10 cellular contexts compared by ENCODE assay signal in the genomic region with DNA sequence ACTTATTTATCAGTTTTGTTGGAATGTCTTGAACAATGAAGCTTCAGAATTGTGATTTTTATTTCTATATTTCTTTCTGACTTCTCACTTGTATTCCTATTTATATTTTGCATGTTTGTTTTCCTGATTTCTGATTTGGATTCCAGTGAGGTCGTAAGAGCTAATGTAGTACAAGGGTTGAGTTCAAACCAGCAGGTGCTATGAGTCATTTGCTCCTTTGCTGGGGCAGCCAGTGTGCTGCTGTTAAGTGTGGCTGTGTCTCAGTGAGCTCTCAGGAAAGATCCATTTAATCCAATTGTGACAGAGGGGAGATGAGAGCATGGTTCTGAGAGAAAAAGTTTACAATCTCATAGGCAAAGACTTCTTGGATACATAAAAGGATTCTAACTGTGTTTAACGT. TPM values are rescaled to one million over a fixed set of nuclear protein-coding genes. Genes with fewer than 3 reads are reported as not detected.
DNase-seq lines count a peak whose midpoint lies in the region; ATAC-seq and TF ChIP-seq lines count a peak whose summit lies in the region.
"Had no signal": no experiment of that assay in that cellular context is flagged by ENCODE, and none has a peak within 500 bp of the region (broad histone marks: within the 10 kb centered on the region; RNA-seq: fewer than 3 reads in every experiment).

No MANE protein-coding gene starts in this region.

- no peak for TF ChIP-seq CTCF in HCT116 (IDR thresholded peaks at IDR 0.05 in 2 of 3, conservative IDR thresholded peaks at IDR 0.05 in 1 of 3; ENCODE audit: borderline replicate concordance in 1 of 3, insufficient read depth in 1 of 3, low read depth in 2 of 3, low read length in 2 of 3)
- TF ChIP-seq CTCF in OCI-LY7 (conservative IDR thresholded peaks at IDR 0.05; ENCODE audit: low read length): no peak

- H3K9me2 ChIP-seq in HCT116 (ENCODE audit: insufficient read depth): no peaks in the 10 kb centered on the region
- no peaks in the 10 kb centered on the region for H3K9me2 ChIP-seq in OCI-LY7 (ENCODE audit: insufficient read depth, low read length)

- WGBS in trophoblast cell (ENCODE audit: extremely low coverage, insufficient coverage, insufficient read length): no CpG with 5 or more reads among the region's 2 CpGs

- no peak for TF ChIP-seq POLR2A in HCT116 (IDR thresholded peaks at IDR 0.05; ENCODE audit: borderline replicate concordance, extremely low read depth, insufficient read depth, insufficient read length)

- H4K12ac ChIP-seq in trophoblast cell (ENCODE audit: low read depth, low read length): no peak overlapping the region

- no peaks in the 10 kb centered on the region for H3K9me3 ChIP-seq in HCT116 (ENCODE audit: control insufficient read depth in 1 of 2, insufficient read depth in 1 of 2, low read depth in 1 of 2, low read length in 2 of 2)
- H3K9me3 ChIP-seq in trophoblast cell (ENCODE audit: insufficient read depth, low read depth, low read length): no peaks in the 10 kb centered on the region
- H3K9me3 ChIP-seq in OCI-LY7 (ENCODE audit: low read length): no peaks in the 10 kb centered on the region

- no peak overlapping the region for H4K8ac ChIP-seq in trophoblast cell (ENCODE audit: low read depth, low read length)

- H3K4me1 ChIP-seq in HCT116 (ENCODE audit: control insufficient read depth in 1 of 2, insufficient read depth in 2 of 2, low read length in 2 of 2): peaks cover 0 to 10% of the 10 kb centered on the region in 2 experiments; a peak in 3 of 4 replicates
- H3K4me1 ChIP-seq in trophoblast cell (ENCODE audit: control insufficient read depth in 1 of 2, insufficient read depth in 2 of 2, low read length in 2 of 2): no peaks in the 10 kb centered on the region
- H3K4me1 ChIP-seq in OCI-LY7 (ENCODE audit: insufficient read depth, low read length, poor library complexity, severe bottlenecking): no peaks in the 10 kb centered on the region

- RAD21 ChIA-PET in HCT116 (lab: Charles Lee; ENCODE audit: low non-redundant PET in 1 of 2, low total read pairs in 2 of 2, uncharacterized antibody in 2 of 2, unreplicated experiment in 2 of 2): no interaction called here

- H3K36me3 ChIP-seq in HCT116 (ENCODE audit: control insufficient read depth in 1 of 2, insufficient read depth in 2 of 2, low read length in 2 of 2) (no peaks in the 10 kb centered on the region), trophoblast cell (ENCODE audit: control insufficient read depth in 1 of 2, insufficient read depth in 2 of 2, low read length in 2 of 2) (no peaks in the 10 kb centered on the region), OCI-LY7 (ENCODE audit: insufficient read depth, low read length) (no peaks in the 10 kb centered on the region)

- peak; percentile 88 for ATAC-seq in HCT116
- ATAC-seq: natural killer cell had no signal

- H3K4ac ChIP-seq in trophoblast cell (ENCODE audit: low read depth, low read length): no peak overlapping the region

- H3K27me3 ChIP-seq in HCT116 (ENCODE audit: insufficient read depth, low read length) (no peaks in the 10 kb centered on the region), trophoblast cell (ENCODE audit: insufficient read depth, low read length) (no peaks in the 10 kb centered on the region)

- H3K4me3 ChIP-seq in HCT116 (replicated peaks in 1 of 2; ENCODE audit: low read depth in 1 of 2, low read length in 2 of 2) (no peak overlapping the region), trophoblast cell (ENCODE audit: low read depth, low read length) (no peak overlapping the region), OCI-LY7 (ENCODE audit: low read depth, low read length, poor library complexity, severe bottlenecking) (no peak overlapping the region)

- H2AK5ac ChIP-seq in trophoblast cell (ENCODE audit: low read length): no peak overlapping the region

- no peak overlapping the region for H4K91ac ChIP-seq in trophoblast cell (ENCODE audit: low read depth, low read length)

- H3K27ac ChIP-seq in HCT116 (ENCODE audit: low read depth, low read length): no peak overlapping the region
- no peak overlapping the region for H3K27ac ChIP-seq in trophoblast cell (ENCODE audit: low read depth, low read length)
- no peak overlapping the region for H3K27ac ChIP-seq in OCI-LY7 (ENCODE audit: low read depth, low read length, poor library complexity, severe bottlenecking)

- H2BK5ac ChIP-seq in trophoblast cell (ENCODE audit: low read depth, low read length, poor library complexity): no peak overlapping the region

- H3K79me2 ChIP-seq in HCT116 (ENCODE audit: insufficient read depth, low read length): peaks cover 31% of the 10 kb centered on the region
- H3K79me2 ChIP-seq in trophoblast cell (ENCODE audit: control insufficient read depth, insufficient read depth, low read length, poor library complexity): no peaks in the 10 kb centered on the region
- no peaks in the 10 kb centered on the region for H3K79me2 ChIP-seq in OCI-LY7 (ENCODE audit: insufficient read depth, low read depth, low read length)

- no peak overlapping the region for H2BK120ac ChIP-seq in trophoblast cell (ENCODE audit: insufficient read depth, low read length, poor library complexity)

- POLR2A ChIA-PET in HCT116 (lab: Charles Lee): interaction anchor here (1.2 kb wide), 1 partner anchor 64 kb away, joined by 4 read pairs; no protein-coding TSS in a partner anchor
- POLR2A ChIA-PET in OCI-LY7 (lab: Charles Lee): interaction anchor here (0.6 to 0.7 kb wide), 2 partner anchors 18 to 49 kb away, joined by 5 to 6 read pairs; no protein-coding TSS in a partner anchor

- intact Hi-C loops in HCT116 (cut with micrococcal nuclease) (no loop called here), OCI-LY7 (cut with micrococcal nuclease; ENCODE audit: unreplicated experiment) (no loop called here)

- DNase-seq in HCT116 (ENCODE audit: low read depth, low spot score) (peak; percentile 45), NCI-H82 (lab: John Stamatoyannopoulos, UW) (peak; percentile 87), fibroblast of peridontal ligament (ENCODE audit: extremely low read depth) (peak; percentile 35), trophoblast cell (peak; percentile 73 to 78), OCI-LY7 (ENCODE audit: low spot score) (no peak), T1000 (lab: John Stamatoyannopoulos, UW) (no peak), NCI-H2081 treated with DMSO at 0.1 percent for 48 hours (lab: John Stamatoyannopoulos, UW) (no peak), G401 (ENCODE audit: low spot score) (no peak)
- DNase-seq: anterior cingulate cortex, natural killer cell had no signal

- H3K4me2 ChIP-seq in HCT116 (ENCODE audit: low read length) (peak overlapping the region; percentile 32), trophoblast cell (ENCODE audit: low read length) (no peak overlapping the region), OCI-LY7 (ENCODE audit: low read length) (no peak overlapping the region)

- no peak for TF ChIP-seq RAD21 in HCT116 (IDR thresholded peaks at IDR 0.05; ENCODE audit: low read depth)

- no peak overlapping the region for H3K18ac ChIP-seq in trophoblast cell (ENCODE audit: low read length)

- no peak overlapping the region for H2AFZ ChIP-seq in HCT116 (ENCODE audit: low read depth, low read length, poor library complexity, severe bottlenecking)
- no peak overlapping the region for H2AFZ ChIP-seq in trophoblast cell (ENCODE audit: insufficient read depth, low read length, poor library complexity)
- H2AFZ ChIP-seq in OCI-LY7 (ENCODE audit: low read length): no peak overlapping the region

- no peak overlapping the region for H3K14ac ChIP-seq in trophoblast cell (ENCODE audit: low read length)

- no TSS peak for BruUV-seq in HCT116 (replicated peaks; lab: Mats Ljungman, UMichigan)
- no TSS peak for BruUV-seq in OCI-LY7 (replicated peaks; lab: Mats Ljungman, UMichigan)

- H4K20me1 ChIP-seq in HCT116 (ENCODE audit: insufficient read depth): 0 out of 2 replicates have a peak, but pooled peaks cover 3% of the 10 kb centered on the region
- no peaks in the 10 kb centered on the region for H4K20me1 ChIP-seq in OCI-LY7 (ENCODE audit: insufficient read depth, low read length)

- no peak overlapping the region for H3K23ac ChIP-seq in trophoblast cell (ENCODE audit: low read length)

- CTCF ChIA-PET in HCT116 (lab: Charles Lee) (no interaction called here), OCI-LY7 (lab: Charles Lee; ENCODE audit: unreplicated experiment) (no interaction called here)

- H3K79me1 ChIP-seq in trophoblast cell (ENCODE audit: low read length): no peaks in the 10 kb centered on the region

- in situ Hi-C loops in G401 (cut with HindIII; ENCODE audit: low sequenced_read_pairs): no loop called here

- no peak overlapping the region for H3K9ac ChIP-seq in HCT116 (ENCODE audit: low read length)
- H3K9ac ChIP-seq in trophoblast cell (ENCODE audit: low read length): no peak overlapping the region

- no peak overlapping the region for H2BK12ac ChIP-seq in trophoblast cell (ENCODE audit: low read length)

TF ChIP-seq in HCT116, 20 proteins besides CTCF, POLR2A, EP300 and RAD21:
- TF ChIP-seq FOSL1 (IDR thresholded peaks at IDR 0.05; ENCODE audit: low read depth) (peak; percentile 81), POLR2AphosphoS5 (IDR thresholded peaks at IDR 0.05; ENCODE audit: low read depth, low read length) (no peak; the same call in 1 of the 2 replicates), CBX3 (IDR thresholded peaks at IDR 0.05; ENCODE audit: low read depth) (peak; percentile 57; the same call in 1 of the 2 replicates), JUND (IDR thresholded peaks at IDR 0.05) (peak; percentile 76), ZNF274 (IDR thresholded peaks at IDR 0.05; ENCODE audit: low read depth, low read length) (no peak), EZH2phosphoT487 (IDR thresholded peaks at IDR 0.05; ENCODE audit: borderline replicate concordance) (no peak)
- TF ChIP-seq, protein P1, sequence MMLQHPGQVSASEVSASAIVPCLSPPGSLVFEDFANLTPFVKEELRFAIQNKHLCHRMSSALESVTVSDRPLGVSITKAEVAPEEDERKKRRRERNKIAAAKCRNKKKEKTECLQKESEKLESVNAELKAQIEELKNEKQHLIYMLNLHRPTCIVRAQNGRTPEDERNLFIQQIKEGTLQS (IDR thresholded peaks at IDR 0.05): no peak

RNA-seq across cellular contexts. Expression of a gene that starts 48.6 kb away (rescaled TPM):
- total RNA-seq in HCT116 (2021; ENCODE audit: unreplicated experiment) (26.8 TPM), OCI-LY7 (2022) (9.4 and 17.6 TPM in 2 replicates)
- 19.9 and 21.1 TPM in 2 replicates for polyA plus RNA-seq in HCT116 (2012)
- polyA plus RNA-seq in trophoblast cell (2013): 14.7 and 15.2 TPM in 2 replicates
- 7.7 and 9.9 TPM in 2 replicates for total RNA-seq in OCI-LY7 (2014; rRNA removed; shearing (Covaris generic))
- 25.8 and 41.6 TPM in 2 replicates for total RNA-seq in G401 (2014; rRNA removed; shearing (Covaris generic))

Comparison
In these comparisons a context has a peak if more than half of its experiments do, and no peak if none do; other contexts are left out.
1. DNase-seq: peak in HCT116 (single experiment), NCI-H82 (single experiment), fibroblast of peridontal ligament (single experiment) and trophoblast cell (2 of 2); none in OCI-LY7 (single experiment), T1000 (single experiment), NCI-H2081 treated with DMSO at 0.1 percent for 48 hours (single experiment) and G401 (single experiment).